In genomic region chr11:2387266-2387982, GRCh38 we compare ENCODE assay signal across 8 cellular contexts. TPM values are rescaled to one million over a fixed set of nuclear protein-coding genes. Genes with fewer than 3 reads are reported as not detected.
DNase-seq lines count a peak whose midpoint lies in the region; ATAC-seq and TF ChIP-seq lines count a peak whose summit lies in the region.

No MANE protein-coding gene starts in this region.

- H3K4me1 Mint-ChIP-seq in activated T-cell treated with anti-CD3 and anti-CD28 coated beads, Interleukin-2, amount 50 U/mL, for 24 hours (ENCODE audit: low read depth), result peaks cover 67% of the 10 kb centered on the region
- H3K4me1 Mint-ChIP-seq in glutamatergic neuron (ENCODE audit: low read depth, unreplicated experiment), result peaks cover 27% of the 10 kb centered on the region

- no peak overlapping the region for H3K4me3 Mint-ChIP-seq in activated T-cell treated with anti-CD3 and anti-CD28 coated beads, Interleukin-2, amount 50 U/mL, for 24 hours
- H3K4me3 Mint-ChIP-seq in glutamatergic neuron (ENCODE audit: unreplicated experiment), result no peak overlapping the region

- ATAC-seq in left lung, result no peak

- H3K27ac ChIP-seq in left lung (peak overlapping the region; percentile 20 to 43), thyroid gland (peak overlapping the region; percentile 10 to 58 (median 44))

- peaks cover 44% of the 10 kb centered on the region for H3K36me3 Mint-ChIP-seq in activated T-cell treated with anti-CD3 and anti-CD28 coated beads, Interleukin-2, amount 50 U/mL, for 24 hours (ENCODE audit: low read depth)
- no peaks in the 10 kb centered on the region for H3K36me3 Mint-ChIP-seq in glutamatergic neuron (ENCODE audit: unreplicated experiment)

- H3K27me3 Mint-ChIP-seq in activated T-cell treated with anti-CD3 and anti-CD28 coated beads, Interleukin-2, amount 50 U/mL, for 24 hours, result no peaks in the 10 kb centered on the region
- peaks cover 11% of the 10 kb centered on the region for H3K27me3 Mint-ChIP-seq in glutamatergic neuron (ENCODE audit: unreplicated experiment)

- peaks cover 53 to 87% of the 10 kb centered on the region in 2 donors for H3K4me1 ChIP-seq in left lung
- H3K4me1 ChIP-seq in thyroid gland, result peaks cover 49 to 70% of the 10 kb centered on the region in 2 donors

- intact Hi-C loops in left lung (cut with DNase I) (no loop called here), thyroid gland (cut with DNase I) (no loop called here)

- H3K36me3 ChIP-seq in left lung, result peaks cover 0 to 35% of the 10 kb centered on the region in 2 donors
- H3K36me3 ChIP-seq in thyroid gland, result peaks cover 6 to 12% of the 10 kb centered on the region in 2 donors

- H3K9me3 ChIP-seq in left lung (no peaks in the 10 kb centered on the region), thyroid gland (no peaks in the 10 kb centered on the region)

- H3K9me3 Mint-ChIP-seq in activated T-cell treated with anti-CD3 and anti-CD28 coated beads, Interleukin-2, amount 50 U/mL, for 24 hours, result no peaks in the 10 kb centered on the region
- H3K9me3 Mint-ChIP-seq in glutamatergic neuron (ENCODE audit: unreplicated experiment), result peaks cover 4% of the 10 kb centered on the region

- WGBS in thyroid gland, 2 donors, result 33 to 36% methylated on average over 12 to 14 of the region's 14 CpGs

- no peak overlapping the region for H3K4me3 ChIP-seq in left lung
- H3K4me3 ChIP-seq in thyroid gland (replicated peaks in 1 of 3), result no peak overlapping the region

- H3K27me3 ChIP-seq in left lung (no peaks in the 10 kb centered on the region), thyroid gland (no peaks in the 10 kb centered on the region)

- TF ChIP-seq CTCF in left lung (IDR thresholded peaks at IDR 0.05) (no peak), thyroid gland (IDR thresholded peaks at IDR 0.05) (no peak), glutamatergic neuron (IDR thresholded peaks at IDR 0.05; ENCODE audit: partially characterized antibody, unreplicated experiment) (no peak)

- H3K27ac Mint-ChIP-seq in activated T-cell treated with anti-CD3 and anti-CD28 coated beads, Interleukin-2, amount 50 U/mL, for 24 hours, result peak overlapping the region; percentile 77
- no peak overlapping the region for H3K27ac Mint-ChIP-seq in glutamatergic neuron (ENCODE audit: unreplicated experiment)

- DNase-seq in activated T-cell treated with anti-CD3 and anti-CD28 coated beads, Interleukin-2, amount 50 U/mL, for 24 hours, result no peak
- no peak for DNase-seq in activated T-cell treated with anti-CD3 and anti-CD28 coated beads, Interleukin-2, amount 50 U/mL, for 1 hour
- DNase-seq in amniotic epithelial cell (ENCODE audit: low read depth) (peak; percentile 23), left lung (no peak), thyroid gland (peak; percentile 57 to 60), OCI-M1 (lab: John Stamatoyannopoulos, UW) (no peak), NCI-H510A treated with DMSO at 0.1 percent for 48 hours (lab: John Stamatoyannopoulos, UW) (no peak), glutamatergic neuron (no peak)

- TF ChIP-seq POLR2A in thyroid gland (IDR thresholded peaks at IDR 0.05), result no peak

RNA-seq across cellular contexts. Expression of gene CD81, which starts 10.3 kb away (rescaled TPM):
- 100 to 1,000 TPM; 641 to 754 TPM for total RNA-seq in left lung
- total RNA-seq in thyroid gland, result 100 to 1,000 TPM; 264 to 370 (median 298) TPM
- 347 TPM for total RNA-seq in glutamatergic neuron (ENCODE audit: unreplicated experiment)

RNA-seq across cellular contexts. Expression of gene TSSC4, which starts 13.1 kb away (rescaled TPM):
- 10 to 100 TPM; 35.3 to 47.6 TPM for total RNA-seq in left lung
- 10 to 100 TPM; 37.5 to 62.3 (median 45.1) TPM for total RNA-seq in thyroid gland
- total RNA-seq in glutamatergic neuron (ENCODE audit: unreplicated experiment), result 49.7 TPM

RNA-seq across cellular contexts. Expression of gene TRPM5, which starts 56.9 kb away (rescaled TPM):
- not detected for total RNA-seq in left lung
- total RNA-seq in thyroid gland, result 1 to 10 TPM in 1 of 4 donors, under 1 TPM in 3; 0.54 to 2.4 (median 0.73) TPM
- total RNA-seq in glutamatergic neuron (ENCODE audit: unreplicated experiment), result not detected

RNA-seq across cellular contexts. Expression of gene KCNQ1, which starts 57.4 kb away (rescaled TPM):
- total RNA-seq in left lung, result 10 to 100 TPM; 33.7 to 37.7 TPM
- 100 to 1,000 TPM in 2 of 4 donors, 10 to 100 TPM in 2; 51.3 to 103 (median 97.8) TPM for total RNA-seq in thyroid gland
- total RNA-seq in glutamatergic neuron (ENCODE audit: unreplicated experiment), result 0.44 TPM

Comparison
In these comparisons a context has a peak if more than half of its experiments do, and no peak if none do; other contexts are left out.
1. DNase-seq: peak in amniotic epithelial cell (single experiment) and thyroid gland (2 of 2); none in activated T-cell treated with anti-CD3 and anti-CD28 coated beads, Interleukin-2, amount 50 U/mL, for 24 hours (single experiment), activated T-cell treated with anti-CD3 and anti-CD28 coated beads, Interleukin-2, amount 50 U/mL, for 1 hour (single experiment), left lung (0 of 2), OCI-M1 (single experiment), NCI-H510A treated with DMSO at 0.1 percent for 48 hours (single experiment) and glutamatergic neuron (single experiment).